Comparison of ENCODE assay signal across 1 cellular context in the genomic region with DNA sequence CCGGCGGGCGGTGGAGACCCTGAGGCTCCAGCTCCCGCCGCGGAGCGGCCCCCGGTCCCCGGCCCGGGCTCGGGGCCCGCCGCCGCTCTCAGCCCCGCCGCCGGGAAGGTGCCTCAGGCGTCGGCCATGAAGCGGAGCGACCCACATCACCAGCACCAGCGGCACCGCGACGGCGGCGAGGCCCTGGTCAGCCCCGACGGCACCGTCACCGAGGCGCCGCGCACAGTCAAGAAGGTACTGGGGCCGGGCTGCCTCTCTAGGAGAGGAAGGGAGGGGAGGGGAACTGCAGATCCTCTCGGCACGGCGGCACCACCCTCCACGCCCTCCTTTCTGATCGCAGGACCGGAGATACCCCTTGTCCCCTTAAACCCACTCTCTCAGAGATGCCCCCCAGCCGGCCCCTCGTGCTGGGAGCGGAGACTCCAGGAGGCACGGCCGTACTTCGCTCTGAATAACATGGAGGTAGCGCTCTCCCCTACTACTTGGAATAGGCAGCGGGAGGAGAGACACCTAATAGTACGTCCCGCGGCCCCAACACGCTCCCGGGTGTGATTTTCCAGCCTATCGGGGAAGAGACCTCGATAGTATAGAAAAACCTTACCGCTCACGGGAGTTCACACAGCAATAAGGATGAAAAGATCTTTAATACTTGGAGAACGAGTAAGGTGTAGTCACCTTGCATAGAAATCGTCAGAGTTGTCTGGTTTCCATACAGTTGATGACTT.
TF ChIP-seq lines count a peak whose summit lies in the region.

No MANE protein-coding gene starts in this region.

TF ChIP-seq in GM23338, 12 proteins besides CTCF, POLR2A, EP300 and RAD21 (continued from another document):
- TF ChIP-seq, protein P1, sequence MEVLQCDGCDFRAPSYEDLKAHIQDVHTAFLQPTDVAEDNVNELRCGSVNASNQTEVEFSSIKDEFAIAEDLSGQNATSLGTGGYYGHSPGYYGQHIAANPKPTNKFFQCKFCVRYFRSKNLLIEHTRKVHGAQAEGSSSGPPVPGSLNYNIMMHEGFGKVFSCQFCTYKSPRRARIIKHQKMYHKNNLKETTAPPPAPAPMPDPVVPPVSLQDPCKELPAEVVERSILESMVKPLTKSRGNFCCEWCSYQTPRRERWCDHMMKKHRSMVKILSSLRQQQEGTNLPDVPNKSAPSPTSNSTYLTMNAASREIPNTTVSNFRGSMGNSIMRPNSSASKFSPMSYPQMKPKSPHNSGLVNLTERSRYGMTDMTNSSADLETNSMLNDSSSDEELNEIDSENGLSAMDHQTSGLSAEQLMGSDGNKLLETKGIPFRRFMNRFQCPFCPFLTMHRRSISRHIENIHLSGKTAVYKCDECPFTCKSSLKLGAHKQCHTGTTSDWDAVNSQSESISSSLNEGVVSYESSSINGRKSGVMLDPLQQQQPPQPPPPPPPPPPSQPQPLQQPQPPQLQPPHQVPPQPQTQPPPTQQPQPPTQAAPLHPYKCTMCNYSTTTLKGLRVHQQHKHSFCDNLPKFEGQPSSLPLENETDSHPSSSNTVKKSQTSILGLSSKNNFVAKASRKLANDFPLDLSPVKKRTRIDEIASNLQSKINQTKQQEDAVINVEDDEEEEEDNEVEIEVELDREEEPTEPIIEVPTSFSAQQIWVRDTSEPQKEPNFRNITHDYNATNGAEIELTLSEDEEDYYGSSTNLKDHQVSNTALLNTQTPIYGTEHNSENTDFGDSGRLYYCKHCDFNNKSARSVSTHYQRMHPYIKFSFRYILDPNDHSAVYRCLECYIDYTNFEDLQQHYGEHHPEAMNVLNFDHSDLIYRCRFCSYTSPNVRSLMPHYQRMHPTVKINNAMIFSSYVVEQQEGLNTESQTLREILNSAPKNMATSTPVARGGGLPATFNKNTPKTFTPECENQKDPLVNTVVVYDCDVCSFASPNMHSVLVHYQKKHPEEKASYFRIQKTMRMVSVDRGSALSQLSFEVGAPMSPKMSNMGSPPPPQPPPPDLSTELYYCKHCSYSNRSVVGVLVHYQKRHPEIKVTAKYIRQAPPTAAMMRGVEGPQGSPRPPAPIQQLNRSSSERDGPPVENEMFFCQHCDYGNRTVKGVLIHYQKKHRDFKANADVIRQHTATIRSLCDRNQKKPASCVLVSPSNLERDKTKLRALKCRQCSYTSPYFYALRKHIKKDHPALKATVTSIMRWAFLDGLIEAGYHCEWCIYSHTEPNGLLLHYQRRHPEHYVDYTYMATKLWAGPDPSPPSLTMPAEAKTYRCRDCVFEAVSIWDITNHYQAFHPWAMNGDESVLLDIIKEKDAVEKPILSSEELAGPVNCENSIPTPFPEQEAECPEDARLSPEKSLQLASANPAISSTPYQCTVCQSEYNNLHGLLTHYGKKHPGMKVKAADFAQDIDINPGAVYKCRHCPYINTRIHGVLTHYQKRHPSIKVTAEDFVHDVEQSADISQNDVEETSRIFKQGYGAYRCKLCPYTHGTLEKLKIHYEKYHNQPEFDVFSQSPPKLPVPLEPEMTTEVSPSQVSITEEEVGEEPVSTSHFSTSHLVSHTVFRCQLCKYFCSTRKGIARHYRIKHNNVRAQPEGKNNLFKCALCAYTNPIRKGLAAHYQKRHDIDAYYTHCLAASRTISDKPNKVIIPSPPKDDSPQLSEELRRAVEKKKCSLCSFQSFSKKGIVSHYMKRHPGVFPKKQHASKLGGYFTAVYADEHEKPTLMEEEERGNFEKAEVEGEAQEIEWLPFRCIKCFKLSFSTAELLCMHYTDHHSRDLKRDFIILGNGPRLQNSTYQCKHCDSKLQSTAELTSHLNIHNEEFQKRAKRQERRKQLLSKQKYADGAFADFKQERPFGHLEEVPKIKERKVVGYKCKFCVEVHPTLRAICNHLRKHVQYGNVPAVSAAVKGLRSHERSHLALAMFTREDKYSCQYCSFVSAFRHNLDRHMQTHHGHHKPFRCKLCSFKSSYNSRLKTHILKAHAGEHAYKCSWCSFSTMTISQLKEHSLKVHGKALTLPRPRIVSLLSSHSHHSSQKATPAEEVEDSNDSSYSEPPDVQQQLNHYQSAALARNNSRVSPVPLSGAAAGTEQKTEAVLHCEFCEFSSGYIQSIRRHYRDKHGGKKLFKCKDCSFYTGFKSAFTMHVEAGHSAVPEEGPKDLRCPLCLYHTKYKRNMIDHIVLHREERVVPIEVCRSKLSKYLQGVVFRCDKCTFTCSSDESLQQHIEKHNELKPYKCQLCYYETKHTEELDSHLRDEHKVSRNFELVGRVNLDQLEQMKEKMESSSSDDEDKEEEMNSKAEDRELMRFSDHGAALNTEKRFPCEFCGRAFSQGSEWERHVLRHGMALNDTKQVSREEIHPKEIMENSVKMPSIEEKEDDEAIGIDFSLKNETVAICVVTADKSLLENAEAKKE (CRISPR knock-in tag; IDR thresholded peaks at IDR 0.05): no peak
- TF ChIP-seq, protein P2, sequence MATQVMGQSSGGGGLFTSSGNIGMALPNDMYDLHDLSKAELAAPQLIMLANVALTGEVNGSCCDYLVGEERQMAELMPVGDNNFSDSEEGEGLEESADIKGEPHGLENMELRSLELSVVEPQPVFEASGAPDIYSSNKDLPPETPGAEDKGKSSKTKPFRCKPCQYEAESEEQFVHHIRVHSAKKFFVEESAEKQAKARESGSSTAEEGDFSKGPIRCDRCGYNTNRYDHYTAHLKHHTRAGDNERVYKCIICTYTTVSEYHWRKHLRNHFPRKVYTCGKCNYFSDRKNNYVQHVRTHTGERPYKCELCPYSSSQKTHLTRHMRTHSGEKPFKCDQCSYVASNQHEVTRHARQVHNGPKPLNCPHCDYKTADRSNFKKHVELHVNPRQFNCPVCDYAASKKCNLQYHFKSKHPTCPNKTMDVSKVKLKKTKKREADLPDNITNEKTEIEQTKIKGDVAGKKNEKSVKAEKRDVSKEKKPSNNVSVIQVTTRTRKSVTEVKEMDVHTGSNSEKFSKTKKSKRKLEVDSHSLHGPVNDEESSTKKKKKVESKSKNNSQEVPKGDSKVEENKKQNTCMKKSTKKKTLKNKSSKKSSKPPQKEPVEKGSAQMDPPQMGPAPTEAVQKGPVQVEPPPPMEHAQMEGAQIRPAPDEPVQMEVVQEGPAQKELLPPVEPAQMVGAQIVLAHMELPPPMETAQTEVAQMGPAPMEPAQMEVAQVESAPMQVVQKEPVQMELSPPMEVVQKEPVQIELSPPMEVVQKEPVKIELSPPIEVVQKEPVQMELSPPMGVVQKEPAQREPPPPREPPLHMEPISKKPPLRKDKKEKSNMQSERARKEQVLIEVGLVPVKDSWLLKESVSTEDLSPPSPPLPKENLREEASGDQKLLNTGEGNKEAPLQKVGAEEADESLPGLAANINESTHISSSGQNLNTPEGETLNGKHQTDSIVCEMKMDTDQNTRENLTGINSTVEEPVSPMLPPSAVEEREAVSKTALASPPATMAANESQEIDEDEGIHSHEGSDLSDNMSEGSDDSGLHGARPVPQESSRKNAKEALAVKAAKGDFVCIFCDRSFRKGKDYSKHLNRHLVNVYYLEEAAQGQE (IDR thresholded peaks at IDR 0.05; ENCODE audit: unreplicated experiment): no peak
- TF ChIP-seq STAT1 (IDR thresholded peaks at IDR 0.05; ENCODE audit: unreplicated experiment): no peak
- TF ChIP-seq, protein P3, sequence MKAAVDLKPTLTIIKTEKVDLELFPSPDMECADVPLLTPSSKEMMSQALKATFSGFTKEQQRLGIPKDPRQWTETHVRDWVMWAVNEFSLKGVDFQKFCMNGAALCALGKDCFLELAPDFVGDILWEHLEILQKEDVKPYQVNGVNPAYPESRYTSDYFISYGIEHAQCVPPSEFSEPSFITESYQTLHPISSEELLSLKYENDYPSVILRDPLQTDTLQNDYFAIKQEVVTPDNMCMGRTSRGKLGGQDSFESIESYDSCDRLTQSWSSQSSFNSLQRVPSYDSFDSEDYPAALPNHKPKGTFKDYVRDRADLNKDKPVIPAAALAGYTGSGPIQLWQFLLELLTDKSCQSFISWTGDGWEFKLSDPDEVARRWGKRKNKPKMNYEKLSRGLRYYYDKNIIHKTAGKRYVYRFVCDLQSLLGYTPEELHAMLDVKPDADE (IDR thresholded peaks at IDR 0.05): no peak
